ENCODE assay signal across 1 cellular context in genomic region chr1:60849401-60849800, GRCh38.
TF ChIP-seq lines count a peak whose summit lies in the region.

No MANE protein-coding gene starts in this region.

TF ChIP-seq in WTC11, 78 proteins besides CTCF, POLR2A, EP300 and RAD21 (continued from another document):
- TF ChIP-seq ARID4B (CRISPR knock-in tag; IDR thresholded peaks at IDR 0.05; ENCODE audit: borderline replicate concordance) = no peak
- TF ChIP-seq OVOL2 (CRISPR knock-in tag; IDR thresholded peaks at IDR 0.05; ENCODE audit: borderline replicate concordance) = no peak
- no peak for TF ChIP-seq JUN (CRISPR knock-in tag; IDR thresholded peaks at IDR 0.05)
- no peak for TF ChIP-seq MXD4 (CRISPR knock-in tag; IDR thresholded peaks at IDR 0.05; ENCODE audit: borderline replicate concordance)
